26 cellular contexts compared by ENCODE assay signal in genomic region chr7:2544541-2545188, GRCh38. TPM values are rescaled to one million over a fixed set of nuclear protein-coding genes. Genes with fewer than 3 reads are reported as not detected.
DNase-seq lines count a peak whose midpoint lies in the region; ATAC-seq, FAIRE-seq and TF ChIP-seq lines count a peak whose summit lies in the region.
"Had no signal": no experiment of that assay in that cellular context is flagged by ENCODE, and none has a peak within 500 bp of the region (broad histone marks: within the 10 kb centered on the region; RNA-seq: fewer than 3 reads in every experiment).

No MANE protein-coding gene starts in this region.

- CTCF ChIA-PET in HepG2 (lab: Yijun Ruan, JAX; ENCODE audit: low intra/inter-chr PET ratio, low total read pairs) (no interaction called here), K562 (lab: Yijun Ruan, JAX; ENCODE audit: low intra/inter-chr PET ratio) (no interaction called here)

- BruUV-seq in HepG2 (replicated peaks; lab: Mats Ljungman, UMichigan): no TSS peak
- BruUV-seq in K562 (replicated peaks; lab: Mats Ljungman, UMichigan): no TSS peak

- H3K27me3 Mint-ChIP-seq in memory B cell: no peaks in the 10 kb centered on the region
- no peaks in the 10 kb centered on the region for H3K27me3 Mint-ChIP-seq in activated T-cell treated with anti-CD3 and anti-CD28 coated beads, Interleukin-2, amount 50 U/mL, for 24 hours
- H3K27me3 Mint-ChIP-seq: activated naive CD4-positive, alpha-beta T cell treated with anti-CD3 and anti-CD28 coated beads, Interleukin-2, amount 50 U/mL, for 24 hours; stimulated activated memory B cell treated with anti-CD40 and anti-IgM and Interleukin-4, amounts not matched to agents 10 μg/mL and 1 μg/mL and 100 μg/mL, for 72 hours had no signal

- no peak overlapping the region for H3K4me3 ChIP-seq in HepG2 (replicated peaks in 1 of 3; ENCODE audit: insufficient read depth in 1 of 3, low read depth in 2 of 3, low read length in 3 of 3)
- H3K4me3 ChIP-seq in right lobe of liver: no peak overlapping the region
- H3K4me3 ChIP-seq in K562: no peak overlapping the region
- H3K4me3 ChIP-seq: cardiac muscle cell, heart right ventricle, uterus had no signal

- no peaks in the 10 kb centered on the region for H3K79me2 ChIP-seq in HepG2 (ENCODE audit: insufficient read depth, low read length)
- no peaks in the 10 kb centered on the region for H3K79me2 ChIP-seq in K562 (ENCODE audit: control insufficient read depth, insufficient read depth, low read length)

- H3K9me3 ChIP-seq in HepG2 (ENCODE audit: low read length) (no peaks in the 10 kb centered on the region), right lobe of liver (no peaks in the 10 kb centered on the region), K562 (replicated peaks; ENCODE audit: control insufficient read depth, insufficient read depth, low read depth, low read length) (no peaks in the 10 kb centered on the region)
- H3K9me3 ChIP-seq: heart right ventricle, uterus had no signal

- no peaks in the 10 kb centered on the region for H3K9me1 ChIP-seq in K562 (ENCODE audit: control insufficient read depth, insufficient read depth, low read length)

- FAIRE-seq in HepG2 (lab: Jason Lieb, UNC) (no peak), K562 (lab: Jason Lieb, UNC) (no peak), urothelium cell line (lab: Jason Lieb, UNC) (peak; percentile 95)

- intact Hi-C loops in HepG2 (cut with micrococcal nuclease; ENCODE audit: unreplicated experiment) (no loop called here), right lobe of liver (cut with DNase I) (no loop called here), K562 (cut with micrococcal nuclease) (no loop called here)

- peaks cover 5% of the 10 kb centered on the region for H3K4me1 Mint-ChIP-seq in memory B cell
- H3K4me1 Mint-ChIP-seq in activated T-cell treated with anti-CD3 and anti-CD28 coated beads, Interleukin-2, amount 50 U/mL, for 24 hours (ENCODE audit: low read depth): peaks cover 2% of the 10 kb centered on the region

- POLR2A ChIA-PET in HepG2 (lab: Yijun Ruan, JAX): no interaction called here
- POLR2A ChIA-PET in K562 (lab: Yijun Ruan, JAX): no interaction called here

- H4K20me1 ChIP-seq in HepG2 (ENCODE audit: insufficient read depth, low read length) (no peaks in the 10 kb centered on the region), K562 (replicated peaks; ENCODE audit: control insufficient read depth, insufficient read depth, low read length) (no peaks in the 10 kb centered on the region)

- H3K27me3 ChIP-seq in HepG2 (ENCODE audit: control insufficient read depth in 1 of 2, insufficient read depth in 2 of 2, low read length in 2 of 2): no peaks in the 10 kb centered on the region
- no peaks in the 10 kb centered on the region for H3K27me3 ChIP-seq in right lobe of liver
- H3K27me3 ChIP-seq in K562 (ENCODE audit: control insufficient read depth in 2 of 2, insufficient read depth in 2 of 2, low read length in 2 of 2): no peaks in the 10 kb centered on the region
- H3K27me3 ChIP-seq: cardiac muscle cell, heart right ventricle, uterus had no signal

- peaks cover 19 to 43% of the 10 kb centered on the region in 2 experiments; a peak in 4 of 5 replicates for H3K36me3 ChIP-seq in HepG2 (replicated peaks in 1 of 2; ENCODE audit: control insufficient read depth in 1 of 2, insufficient read depth in 2 of 2, low read length in 2 of 2)
- H3K36me3 ChIP-seq in right lobe of liver: peaks cover 0 to 50% (median 11%) of the 10 kb centered on the region in 4 donors
- H3K36me3 ChIP-seq in K562 (ENCODE audit: control insufficient read depth, insufficient read depth, low read length): peaks cover 90% of the 10 kb centered on the region
- H3K36me3 ChIP-seq: uterus had no signal

- peaks cover 16% of the 10 kb centered on the region for H3K36me3 Mint-ChIP-seq in memory B cell
- H3K36me3 Mint-ChIP-seq in activated T-cell treated with anti-CD3 and anti-CD28 coated beads, Interleukin-2, amount 50 U/mL, for 24 hours (ENCODE audit: low read depth): peaks cover 84% of the 10 kb centered on the region
- H3K36me3 Mint-ChIP-seq: natural killer cell had no signal

- H3K9ac ChIP-seq in HepG2 (ENCODE audit: insufficient read depth, low read depth, low read length) (no peak overlapping the region), K562 (ENCODE audit: insufficient read depth in 1 of 2, low read depth in 2 of 2, low read length in 2 of 2) (no peak overlapping the region)

- no peak overlapping the region for H3K27ac ChIP-seq in HepG2 (ENCODE audit: extremely low read length, insufficient read depth, low read length)
- H3K27ac ChIP-seq in right lobe of liver: no peak overlapping the region
- H3K27ac ChIP-seq in K562 (ENCODE audit: extremely low read depth, low read depth, low read length): no peak overlapping the region
- H3K27ac ChIP-seq: C4-2B, cardiac muscle cell, heart right ventricle, uterus had no signal

- H2AFZ ChIP-seq in HepG2 (ENCODE audit: low read length) (no peak overlapping the region), K562 (ENCODE audit: low read depth, low read length) (no peak overlapping the region)

- H3K4me1 ChIP-seq in HepG2 (ENCODE audit: insufficient read depth, low read length) (no peaks in the 10 kb centered on the region), right lobe of liver (no peaks in the 10 kb centered on the region), K562 (replicated peaks in 1 of 2; ENCODE audit: control insufficient read depth in 2 of 2, insufficient read depth in 2 of 2, low read length in 2 of 2) (peaks cover 0 to 7% of the 10 kb centered on the region in 2 experiments; a peak in 1 of 5 replicates)
- H3K4me1 ChIP-seq: heart right ventricle, uterus had no signal

- TF ChIP-seq EP300 in HepG2 (IDR thresholded peaks at IDR 0.05; ENCODE audit: low read depth in 2 of 2, low read length in 2 of 2) (no peak), HepG2 (CRISPR knock-in tag; IDR thresholded peaks at IDR 0.05; ENCODE audit: borderline replicate concordance) (no peak), K562 (IDR thresholded peaks at IDR 0.05; ENCODE audit: low read length) (no peak)

- DNase-seq in HepG2 (ENCODE audit: low spot score) (no peak), right lobe of liver (no peak), K562 (ENCODE audit: extremely low read depth in 1 of 4, low spot score in 3 of 4) (peak in 1 of 4 experiments; percentile 8), memory B cell (ENCODE audit: low spot score in 2 of 2) (no peak), urothelium cell line (ENCODE audit: low spot score) (no peak), inferior parietal cortex (ENCODE audit: extremely low spot score) (no peak)
- DNase-seq in activated T-cell treated with anti-CD3 and anti-CD28 coated beads, Interleukin-2, amount 50 U/mL, for 24 hours: no peak
- DNase-seq in activated CD8-positive, alpha-beta memory T cell treated with anti-CD3 and anti-CD28 coated beads, Interleukin-2, amount 50 U/mL, for 4 hours: no peak
- DNase-seq: activated CD4-positive, alpha-beta T cell treated with anti-CD3 and anti-CD28 coated beads for 4 hours; activated T-cell treated with anti-CD3 and anti-CD28 coated beads, Interleukin-2, amount 50 U/mL, for 48 hours; anterior cingulate cortex; cortex of kidney; DND-41; foreskin fibroblast; heart right ventricle; Karpas-422; natural killer cell; NCI-H146; SHP77; stimulated activated CD4-positive, alpha-beta T cell treated with anti-CD3 and anti-CD28 coated beads, Interleukin-4, amount 100 ng/mL, for 1 hour; uterus had no signal

- TF ChIP-seq RAD21 in HepG2 (CRISPR knock-in tag; IDR thresholded peaks at IDR 0.05) (no peak), K562 (CRISPR knock-in tag; conservative IDR thresholded peaks at IDR 0.05 in 1 of 2, IDR thresholded peaks at IDR 0.05 in 1 of 2) (no peak)

- TF ChIP-seq CTCF in HepG2 (CRISPR knock-in tag; IDR thresholded peaks at IDR 0.05) (no peak), right lobe of liver (IDR thresholded peaks at IDR 0.05) (no peak), K562 (IDR thresholded peaks at IDR 0.05 in 2 of 3, conservative IDR thresholded peaks at IDR 0.05 in 1 of 3; ENCODE audit: insufficient read depth in 2 of 3, low read depth in 1 of 3, low read length in 3 of 3) (no peak)

- ATAC-seq in HepG2 (no peak), right lobe of liver (no peak), K562 (no peak), memory B cell (ENCODE audit: low read depth) (no peak)
- ATAC-seq: esophagus mucosa; heart right ventricle; natural killer cell; stimulated activated memory B cell treated with anti-CD40 and anti-IgM and Interleukin-4, amounts not matched to agents 10 μg/mL and 1 μg/mL and 100 μg/mL, for 72 hours had no signal

- 98% methylated on average over 13 of the region's 23 CpGs for WGBS in HepG2 (ENCODE audit: low lambda C conversion rate)
- WGBS in right lobe of liver (ENCODE audit: insufficient coverage, low coverage, low lambda C conversion rate, missing lambda C conversion rate): 89% methylated on average over 6 of the region's 23 CpGs
- 94% methylated on average over 20 of the region's 23 CpGs for WGBS in K562 (ENCODE audit: insufficient coverage, low coverage, missing lambda C conversion rate)

- no peak overlapping the region for H3K4me3 Mint-ChIP-seq in memory B cell
- H3K4me3 Mint-ChIP-seq in activated T-cell treated with anti-CD3 and anti-CD28 coated beads, Interleukin-2, amount 50 U/mL, for 24 hours: no peak overlapping the region
- H3K4me3 Mint-ChIP-seq: activated naive CD4-positive, alpha-beta T cell treated with anti-CD3 and anti-CD28 coated beads, Interleukin-2, amount 50 U/mL, for 24 hours; natural killer cell; stimulated activated memory B cell treated with anti-CD40 and anti-IgM and Interleukin-4, amounts not matched to agents 10 μg/mL and 1 μg/mL and 100 μg/mL, for 72 hours had no signal

- peak overlapping the region; percentile 55 for H3K27ac Mint-ChIP-seq in memory B cell
- H3K27ac Mint-ChIP-seq in activated T-cell treated with anti-CD3 and anti-CD28 coated beads, Interleukin-2, amount 50 U/mL, for 24 hours: no peak overlapping the region
- H3K27ac Mint-ChIP-seq: natural killer cell; stimulated activated memory B cell treated with anti-CD40 and anti-IgM and Interleukin-4, amounts not matched to agents 10 μg/mL and 1 μg/mL and 100 μg/mL, for 72 hours had no signal

- in situ Hi-C loops in HepG2 (cut with HindIII; ENCODE audit: extremely low pct_ligation_motif_present, low pct_unique_long_range_greater_than_20kb) (no loop called here), K562 (cut with MboI) (no loop called here)

- H3K9me3 Mint-ChIP-seq in memory B cell: no peaks in the 10 kb centered on the region
- no peaks in the 10 kb centered on the region for H3K9me3 Mint-ChIP-seq in activated T-cell treated with anti-CD3 and anti-CD28 coated beads, Interleukin-2, amount 50 U/mL, for 24 hours
- H3K9me3 Mint-ChIP-seq: activated naive CD4-positive, alpha-beta T cell treated with anti-CD3 and anti-CD28 coated beads, Interleukin-2, amount 50 U/mL, for 24 hours; natural killer cell; stimulated activated memory B cell treated with anti-CD40 and anti-IgM and Interleukin-4, amounts not matched to agents 10 μg/mL and 1 μg/mL and 100 μg/mL, for 72 hours had no signal

- TF ChIP-seq POLR2A in HepG2 (IDR thresholded peaks at IDR 0.05; ENCODE audit: insufficient read depth in 1 of 2, low read depth in 2 of 2, low read length in 2 of 2): no peak
- no peak for TF ChIP-seq POLR2A in right lobe of liver (IDR thresholded peaks at IDR 0.05)
- TF ChIP-seq POLR2A in K562 (conservative IDR thresholded peaks at IDR 0.05): no peak

- H3K4me2 ChIP-seq in HepG2 (ENCODE audit: low read depth, low read length): no peak overlapping the region
- H3K4me2 ChIP-seq in K562 (ENCODE audit: insufficient read depth, low read length): no peak overlapping the region

RNA-seq across cellular contexts. Expression of gene BRAT1, which starts 10.7 kb away (rescaled TPM):
- 16.7 and 20.3 TPM in 2 replicates for total RNA-seq in HepG2 (2016; rRNA removed; fragmentation: Illumina TruSeq; extraction: Trizol)
- 3.4 and 3.6 TPM in 2 replicates for total RNA-seq in HepG2 (2016; cell fraction: cytosol; rRNA removed; fragmentation: Illumina TruSeq; extraction: Trizol; ENCODE audit: low read depth)
- 13.2 and 21.6 TPM in 2 replicates for total RNA-seq in HepG2 (2016; cell fraction: insoluble cytoplasmic fraction; rRNA removed; fragmentation: Illumina TruSeq; extraction: Trizol)
- 6.7 and 7.9 TPM in 2 replicates for total RNA-seq in HepG2 (2016; cell fraction: membrane; rRNA removed; fragmentation: Illumina TruSeq; extraction: Trizol)
- total RNA-seq in HepG2 (2016; cell fraction: nucleus; rRNA removed; fragmentation: Illumina TruSeq; extraction: Trizol): 18.7 and 21.1 TPM in 2 replicates
- polyA plus RNA-seq in HepG2 (2011; rRNA removed): 10.2 and 14.6 TPM in 2 replicates
- polyA plus RNA-seq in HepG2 (2011; cell fraction: cytosol; rRNA removed): 5.0 and 10.7 TPM in 2 replicates
- 126 and 171 TPM in 2 replicates for polyA plus RNA-seq in HepG2 (2011; cell fraction: nucleus; rRNA removed)
- polyA plus RNA-seq in HepG2 (2012): 10.2 and 14.9 TPM in 2 replicates
- 1.2 and 1.3 TPM in 2 replicates for polyA plus RNA-seq in HepG2 (2016; cell fraction: cytosol; fragmentation: Illumina TruSeq; extraction: Trizol; ENCODE audit: low read depth)
- 10.1 and 12.8 TPM in 2 replicates for polyA plus RNA-seq in HepG2 (2016; cell fraction: insoluble cytoplasmic fraction; fragmentation: Illumina TruSeq; extraction: Trizol; ENCODE audit: low read depth)
- 3.8 and 4.4 TPM in 2 replicates for polyA plus RNA-seq in HepG2 (2016; cell fraction: membrane; fragmentation: Illumina TruSeq; extraction: Trizol; ENCODE audit: low read depth)
- 43.7 and 48.3 TPM in 2 replicates for polyA plus RNA-seq in HepG2 (2016; cell fraction: nucleus; fragmentation: Illumina TruSeq; extraction: Trizol; ENCODE audit: insufficient read depth, low read depth)
- polyA minus RNA-seq in HepG2 (2011; rRNA and poly(A)+ RNA removed; ENCODE audit: low replicate concordance): 16.2 and 23.5 TPM in 2 replicates
- polyA minus RNA-seq in HepG2 (2011; cell fraction: cytosol; rRNA and poly(A)+ RNA removed): 7.9 and 8.9 TPM in 2 replicates
- polyA minus RNA-seq in HepG2 (2011; cell fraction: nucleus; rRNA and poly(A)+ RNA removed): 10.3 and 10.4 TPM in 2 replicates
- 10 to 100 TPM; 11.1 to 25.9 (median 14.8) TPM for total RNA-seq in right lobe of liver
- 18.7 and 76.7 TPM in 2 replicates for total RNA-seq in K562 (2011; cell fraction: chromatin; rRNA removed; ENCODE audit: low replicate concordance)
- 75.9 and 80.0 TPM in 2 replicates for total RNA-seq in K562 (2011; cell fraction: nucleolus; rRNA removed)
- 35.8 and 37.1 TPM in 2 replicates for total RNA-seq in K562 (2011; cell fraction: nucleoplasm; rRNA removed)
- 48.2 and 53.8 TPM in 2 replicates for total RNA-seq in K562 (2014; rRNA removed)
- 1.9 and 3.7 TPM in 2 replicates for total RNA-seq in K562 (2014; rRNA removed; fragmentation: Illumina TruSeq; extraction: Trizol)
- total RNA-seq in K562 (2015; rRNA removed; fragmentation: Illumina TruSeq; extraction: Trizol): 14.6 and 17.4 TPM in 2 replicates
- 49.6 and 49.8 TPM in 2 replicates for total RNA-seq in K562 (2021)
- 10.5 and 23.7 TPM in 2 replicates for polyA plus RNA-seq in K562 (2011; rRNA removed)
- polyA plus RNA-seq in K562 (2011; cell fraction: cytosol; rRNA removed): 14.1 and 48.2 TPM in 2 replicates
- 84.7 and 142 TPM in 2 replicates for polyA plus RNA-seq in K562 (2011; cell fraction: nucleus; rRNA removed)
- 37.7 and 38.8 TPM in 2 replicates for polyA plus RNA-seq in K562 (2012)
- polyA plus RNA-seq in K562 (2014; fragmentation: Illumina TruSeq; extraction: Trizol): 5.8 and 20.3 TPM in 2 replicates
- polyA plus RNA-seq in K562 (2014; fragmentation: Nextera tagmentation; extraction: Ambion mirVana): under 1 TPM; 0.13 to 0.31 TPM
- 35.3 and 39.1 TPM in 2 replicates for polyA plus RNA-seq in K562 (2014; rRNA removed)
- polyA minus RNA-seq in K562 (2011; rRNA and poly(A)+ RNA removed): 3.2 and 7.4 TPM in 2 replicates
- polyA minus RNA-seq in K562 (2011; cell fraction: cytosol; rRNA and poly(A)+ RNA removed): 27.3 and 27.9 TPM in 2 replicates
- 22.2 and 25.0 TPM in 2 replicates for polyA minus RNA-seq in K562 (2011; cell fraction: nucleus; rRNA and poly(A)+ RNA removed)

RNA-seq across cellular contexts. Expression of gene IQCE, which starts 14.1 kb away (rescaled TPM):
- total RNA-seq in HepG2 (2016; rRNA removed; fragmentation: Illumina TruSeq; extraction: Trizol) (2.5 and 3.0 TPM in 2 replicates), right lobe of liver (1 to 10 TPM; 3.7 to 7.0 (median 4.0) TPM), K562 (2014; rRNA removed) (7.2 and 8.5 TPM in 2 replicates), K562 (2014; rRNA removed; fragmentation: Illumina TruSeq; extraction: Trizol) (1.7 and 3.5 TPM in 2 replicates), K562 (2015; rRNA removed; fragmentation: Illumina TruSeq; extraction: Trizol) (3.7 and 4.2 TPM in 2 replicates), K562 (2021) (7.8 and 8.7 TPM in 2 replicates)
- total RNA-seq in HepG2 (2016; cell fraction: cytosol; rRNA removed; fragmentation: Illumina TruSeq; extraction: Trizol; ENCODE audit: low read depth): 1.8 and 2.7 TPM in 2 replicates
- total RNA-seq in HepG2 (2016; cell fraction: insoluble cytoplasmic fraction; rRNA removed; fragmentation: Illumina TruSeq; extraction: Trizol): 1.6 and 2.7 TPM in 2 replicates
- total RNA-seq in HepG2 (2016; cell fraction: membrane; rRNA removed; fragmentation: Illumina TruSeq; extraction: Trizol): 3.0 and 4.1 TPM in 2 replicates
- total RNA-seq in HepG2 (2016; cell fraction: nucleus; rRNA removed; fragmentation: Illumina TruSeq; extraction: Trizol): 2.9 and 4.3 TPM in 2 replicates
- polyA plus RNA-seq in HepG2 (2011; rRNA removed) (1.5 and 1.7 TPM in 2 replicates), K562 (2011; rRNA removed) (3.2 and 5.0 TPM in 2 replicates), K562 (2014; fragmentation: Illumina TruSeq; extraction: Trizol) (4.4 and 6.5 TPM in 2 replicates), K562 (2014; fragmentation: Nextera tagmentation; extraction: Ambion mirVana) (under 1 TPM; 0.18 to 0.28 TPM), K562 (2014; rRNA removed) (5.1 and 6.1 TPM in 2 replicates)
- polyA plus RNA-seq in HepG2 (2011; cell fraction: cytosol; rRNA removed): 0.54 and 0.68 TPM in 2 replicates
- polyA plus RNA-seq in HepG2 (2011; cell fraction: nucleus; rRNA removed): 4.0 and 6.8 TPM in 2 replicates
- polyA plus RNA-seq in HepG2 (2012): 0.59 and 0.83 TPM in 2 replicates
- 2.5 and 2.6 TPM in 2 replicates for polyA plus RNA-seq in HepG2 (2016; cell fraction: cytosol; fragmentation: Illumina TruSeq; extraction: Trizol; ENCODE audit: low read depth)
- polyA plus RNA-seq in HepG2 (2016; cell fraction: insoluble cytoplasmic fraction; fragmentation: Illumina TruSeq; extraction: Trizol; ENCODE audit: low read depth): 2.2 and 3.8 TPM in 2 replicates
- polyA plus RNA-seq in HepG2 (2016; cell fraction: membrane; fragmentation: Illumina TruSeq; extraction: Trizol; ENCODE audit: low read depth): 3.3 and 3.7 TPM in 2 replicates
- polyA plus RNA-seq in HepG2 (2016; cell fraction: nucleus; fragmentation: Illumina TruSeq; extraction: Trizol; ENCODE audit: insufficient read depth, low read depth): 6.7 and 9.8 TPM in 2 replicates
- polyA minus RNA-seq in HepG2 (2011; rRNA and poly(A)+ RNA removed; ENCODE audit: low replicate concordance): 0.62 and 22.8 TPM in 2 replicates
- polyA minus RNA-seq in HepG2 (2011; cell fraction: cytosol; rRNA and poly(A)+ RNA removed): 0.62 and 1.5 TPM in 2 replicates
- polyA minus RNA-seq in HepG2 (2011; cell fraction: nucleus; rRNA and poly(A)+ RNA removed): 1.5 and 2.2 TPM in 2 replicates
- 26.8 and 52.1 TPM in 2 replicates for total RNA-seq in K562 (2011; cell fraction: chromatin; rRNA removed; ENCODE audit: low replicate concordance)
- total RNA-seq in K562 (2011; cell fraction: nucleolus; rRNA removed): 20.3 and 21.5 TPM in 2 replicates
- total RNA-seq in K562 (2011; cell fraction: nucleoplasm; rRNA removed): 22.9 and 30.8 TPM in 2 replicates
- 2.3 and 3.0 TPM in 2 replicates for polyA plus RNA-seq in K562 (2011; cell fraction: cytosol; rRNA removed)
- 12.8 and 18.1 TPM in 2 replicates for polyA plus RNA-seq in K562 (2011; cell fraction: nucleus; rRNA removed)
- polyA plus RNA-seq in K562 (2012): 5.3 and 7.0 TPM in 2 replicates
- 3.7 and 4.7 TPM in 2 replicates for polyA minus RNA-seq in K562 (2011; rRNA and poly(A)+ RNA removed)
- 3.9 and 4.8 TPM in 2 replicates for polyA minus RNA-seq in K562 (2011; cell fraction: cytosol; rRNA and poly(A)+ RNA removed)
- 5.5 and 5.9 TPM in 2 replicates for polyA minus RNA-seq in K562 (2011; cell fraction: nucleus; rRNA and poly(A)+ RNA removed)

RNA-seq across cellular contexts. Expression of gene LFNG, which starts 25.1 kb away (rescaled TPM):
- total RNA-seq in HepG2 (2016; rRNA removed; fragmentation: Illumina TruSeq; extraction: Trizol): 0.44 TPM in 1 of 2 replicates, not detected in the other
- total RNA-seq in HepG2 (2016; cell fraction: cytosol; rRNA removed; fragmentation: Illumina TruSeq; extraction: Trizol; ENCODE audit: low read depth): not detected in 2 replicates
- 0.18 and 0.80 TPM in 2 replicates for total RNA-seq in HepG2 (2016; cell fraction: insoluble cytoplasmic fraction; rRNA removed; fragmentation: Illumina TruSeq; extraction: Trizol)
- total RNA-seq in HepG2 (2016; cell fraction: membrane; rRNA removed; fragmentation: Illumina TruSeq; extraction: Trizol): 0.22 and 0.24 TPM in 2 replicates
- total RNA-seq in HepG2 (2016; cell fraction: nucleus; rRNA removed; fragmentation: Illumina TruSeq; extraction: Trizol): 0.19 and 0.81 TPM in 2 replicates
- 1.5 and 1.6 TPM in 2 replicates for polyA plus RNA-seq in HepG2 (2011; rRNA removed)
- 1.1 and 2.1 TPM in 2 replicates for polyA plus RNA-seq in HepG2 (2011; cell fraction: cytosol; rRNA removed)
- 3.6 and 4.6 TPM in 2 replicates for polyA plus RNA-seq in HepG2 (2011; cell fraction: nucleus; rRNA removed)
- polyA plus RNA-seq in HepG2 (2012): 0.72 and 1.2 TPM in 2 replicates
- polyA plus RNA-seq in HepG2 (2016; cell fraction: cytosol; fragmentation: Illumina TruSeq; extraction: Trizol; ENCODE audit: low read depth): 0.07 and 0.11 TPM in 2 replicates
- 0.16 TPM in 1 of 2 replicates, not detected in the other for polyA plus RNA-seq in HepG2 (2016; cell fraction: insoluble cytoplasmic fraction; fragmentation: Illumina TruSeq; extraction: Trizol; ENCODE audit: low read depth)
- polyA plus RNA-seq in HepG2 (2016; cell fraction: membrane; fragmentation: Illumina TruSeq; extraction: Trizol; ENCODE audit: low read depth): 0.12 and 0.18 TPM in 2 replicates
- polyA plus RNA-seq in HepG2 (2016; cell fraction: nucleus; fragmentation: Illumina TruSeq; extraction: Trizol; ENCODE audit: insufficient read depth, low read depth): 0.70 and 1.00 TPM in 2 replicates
- polyA minus RNA-seq in HepG2 (2011; rRNA and poly(A)+ RNA removed; ENCODE audit: low replicate concordance): 3.4 and 11.1 TPM in 2 replicates
- 1.5 TPM in 2 replicates for polyA minus RNA-seq in HepG2 (2011; cell fraction: cytosol; rRNA and poly(A)+ RNA removed)
- polyA minus RNA-seq in HepG2 (2011; cell fraction: nucleus; rRNA and poly(A)+ RNA removed): 2.4 and 4.6 TPM in 2 replicates
- 1 to 10 TPM; 1.0 to 4.3 (median 1.7) TPM for total RNA-seq in right lobe of liver
- 0.76 and 4.3 TPM in 2 replicates for total RNA-seq in K562 (2011; cell fraction: chromatin; rRNA removed; ENCODE audit: low replicate concordance)
- 3.6 and 4.7 TPM in 2 replicates for total RNA-seq in K562 (2011; cell fraction: nucleolus; rRNA removed)
- 2.0 and 2.1 TPM in 2 replicates for total RNA-seq in K562 (2011; cell fraction: nucleoplasm; rRNA removed)
- total RNA-seq in K562 (2014; rRNA removed): 0.49 and 0.73 TPM in 2 replicates
- 0.18 and 0.22 TPM in 2 replicates for total RNA-seq in K562 (2014; rRNA removed; fragmentation: Illumina TruSeq; extraction: Trizol)
- 0.25 and 0.30 TPM in 2 replicates for total RNA-seq in K562 (2015; rRNA removed; fragmentation: Illumina TruSeq; extraction: Trizol)
- total RNA-seq in K562 (2021): 0.81 and 0.89 TPM in 2 replicates
- 0.86 and 1.2 TPM in 2 replicates for polyA plus RNA-seq in K562 (2011; rRNA removed)
- 1.4 and 2.5 TPM in 2 replicates for polyA plus RNA-seq in K562 (2011; cell fraction: cytosol; rRNA removed)
- 4.7 and 6.5 TPM in 2 replicates for polyA plus RNA-seq in K562 (2011; cell fraction: nucleus; rRNA removed)
- 0.43 and 0.47 TPM in 2 replicates for polyA plus RNA-seq in K562 (2012)
- 0.24 and 0.39 TPM in 2 replicates for polyA plus RNA-seq in K562 (2014; fragmentation: Illumina TruSeq; extraction: Trizol)
- polyA plus RNA-seq in K562 (2014; fragmentation: Nextera tagmentation; extraction: Ambion mirVana): under 1 TPM in 1 of 2 experiments, not detected in 1; 0.03 TPM
- 0.25 and 0.28 TPM in 2 replicates for polyA plus RNA-seq in K562 (2014; rRNA removed)
- polyA minus RNA-seq in K562 (2011; rRNA and poly(A)+ RNA removed): 0.45 and 0.49 TPM in 2 replicates
- polyA minus RNA-seq in K562 (2011; cell fraction: cytosol; rRNA and poly(A)+ RNA removed): 0.91 and 1.0 TPM in 2 replicates
- polyA minus RNA-seq in K562 (2011; cell fraction: nucleus; rRNA and poly(A)+ RNA removed): 3.6 and 3.8 TPM in 2 replicates

Comparison
In these comparisons a context has a peak if more than half of its experiments do, and no peak if none do; other contexts are left out.
1. Of the 241 proteins assayed by ChIP-seq in both HepG2 and K562: peak only in HepG2: none; only in K562: POLR2G; in both: RBFOX2; in neither: 239.